Comparison of ENCODE assay signal across 12 cellular contexts in genomic region chr2:10406491-10406890, GRCh38. TPM values are rescaled to one million over a fixed set of nuclear protein-coding genes. Genes with fewer than 3 reads are reported as not detected.
DNase-seq lines count a peak whose midpoint lies in the region; ATAC-seq and TF ChIP-seq lines count a peak whose summit lies in the region.
"Had no signal": no experiment of that assay in that cellular context is flagged by ENCODE, and none has a peak within 500 bp of the region (broad histone marks: within the 10 kb centered on the region; RNA-seq: fewer than 3 reads in every experiment).

No MANE protein-coding gene starts in this region.

- H3K36me3 ChIP-seq in adrenal gland (replicated peaks in 1 of 2) = no peaks in the 10 kb centered on the region
- no peaks in the 10 kb centered on the region for H3K36me3 ChIP-seq in tibial artery
- H3K36me3 ChIP-seq: SJCRH30 had no signal

- intact Hi-C loops in adrenal gland (cut with DNase I) = no loop called here
- intact Hi-C loops in tibial artery (cut with DNase I; ENCODE audit: low total_unique reads) = loop anchor here (5.0 kb wide), 2 partner anchors 119 to 284 kb away; partner anchors contain the start of gene RRM2

- H3K27ac ChIP-seq in adrenal gland (peak overlapping the region in 3 of 5 donors; percentile 64 to 86 (median 76)), tibial artery (peak overlapping the region; percentile 74 to 81)
- H3K27ac ChIP-seq: SJCRH30 had no signal

- no peaks in the 10 kb centered on the region for H3K9me3 Mint-ChIP-seq in activated naive CD4-positive, alpha-beta T cell treated with anti-CD3 and anti-CD28 coated beads, Interleukin-2, amount 10 ng/mL, durations not matched to agents 7 days and 5 days
- H3K9me3 Mint-ChIP-seq in memory B cell = no peaks in the 10 kb centered on the region
- H3K9me3 Mint-ChIP-seq: activated T-cell treated with anti-CD3 and anti-CD28 coated beads, Interleukin-2, amount 50 U/mL, for 4 hours had no signal

- H3K27me3 ChIP-seq in adrenal gland (no peaks in the 10 kb centered on the region), tibial artery (no peaks in the 10 kb centered on the region)
- H3K27me3 ChIP-seq: SJCRH30 had no signal

- H3K4me1 Mint-ChIP-seq in activated naive CD4-positive, alpha-beta T cell treated with anti-CD3 and anti-CD28 coated beads, Interleukin-2, amount 10 ng/mL, durations not matched to agents 7 days and 5 days = peaks cover 52% of the 10 kb centered on the region
- H3K4me1 Mint-ChIP-seq in memory B cell = peaks cover 41% of the 10 kb centered on the region

- H3K4me1 ChIP-seq in adrenal gland (replicated peaks in 1 of 2) (peaks cover 37 to 57% of the 10 kb centered on the region in 2 donors), tibial artery (peaks cover 12 to 58% (median 51%) of the 10 kb centered on the region in 4 donors)

- H3K36me3 Mint-ChIP-seq in activated naive CD4-positive, alpha-beta T cell treated with anti-CD3 and anti-CD28 coated beads, Interleukin-2, amount 10 ng/mL, durations not matched to agents 7 days and 5 days = peaks cover 25% of the 10 kb centered on the region
- H3K36me3 Mint-ChIP-seq in memory B cell = peaks cover 5% of the 10 kb centered on the region

- H3K27ac Mint-ChIP-seq in activated naive CD4-positive, alpha-beta T cell treated with anti-CD3 and anti-CD28 coated beads, Interleukin-2, amount 10 ng/mL, durations not matched to agents 7 days and 5 days = peak overlapping the region; percentile 92
- peak overlapping the region; percentile 70 for H3K27ac Mint-ChIP-seq in memory B cell

- ATAC-seq in memory B cell (ENCODE audit: low read depth) (no peak), HG03159 (IDR thresholded peaks at IDR 0.05; ENCODE audit: unreplicated experiment) (no peak)
- ATAC-seq: activated T-cell treated with anti-CD3 and anti-CD28 coated beads, Interleukin-2, amount 50 U/mL, for 4 hours; mucosa of descending colon had no signal

- DNase-seq in activated naive CD4-positive, alpha-beta T cell treated with anti-CD3 and anti-CD28 coated beads, Interleukin-2, amount 10 ng/mL, durations not matched to agents 7 days and 5 days = no peak
- no peak for DNase-seq in activated naive CD4-positive, alpha-beta T cell treated with anti-CD3 and anti-CD28 coated beads, Interleukin-2, amount 50 U/mL, for 16 hours
- DNase-seq in adrenal gland (peak in 1 of 7 donors; percentile 33), memory B cell (ENCODE audit: low spot score in 2 of 2) (no peak), tibial artery (no peak), NCI-H2196 (lab: John Stamatoyannopoulos, UW; ENCODE audit: unreplicated experiment) (no peak), NCI-H2029 treated with DMSO at 0.1 percent for 48 hours (lab: John Stamatoyannopoulos, UW) (no peak)
- DNase-seq: activated T-cell treated with anti-CD3 and anti-CD28 coated beads, Interleukin-2, amount 50 U/mL, for 4 hours; mucosa of descending colon; NCI-H1436; SJCRH30 had no signal

- H3K4me3 ChIP-seq in adrenal gland (no peak overlapping the region), tibial artery (no peak overlapping the region)
- H3K4me3 ChIP-seq: mucosa of descending colon, SJCRH30 had no signal

- CTCF ChIA-PET in activated naive CD4-positive, alpha-beta T cell treated with anti-CD3 and anti-CD28 coated beads, Interleukin-2, amount 10 ng/mL, durations not matched to agents 7 days and 5 days (lab: Charles Lee) = interaction anchor here (0.5 to 4.4 kb wide), 8 partner anchors 24 to 335 kb away, joined by 3 to 35 read pairs (median 5); no protein-coding TSS in a partner anchor

- no peaks in the 10 kb centered on the region for H3K27me3 Mint-ChIP-seq in activated naive CD4-positive, alpha-beta T cell treated with anti-CD3 and anti-CD28 coated beads, Interleukin-2, amount 10 ng/mL, durations not matched to agents 7 days and 5 days
- H3K27me3 Mint-ChIP-seq in memory B cell = no peaks in the 10 kb centered on the region

- no peak overlapping the region for H3K4me3 Mint-ChIP-seq in activated naive CD4-positive, alpha-beta T cell treated with anti-CD3 and anti-CD28 coated beads, Interleukin-2, amount 10 ng/mL, durations not matched to agents 7 days and 5 days
- no peak overlapping the region for H3K4me3 Mint-ChIP-seq in memory B cell
- H3K4me3 Mint-ChIP-seq: activated T-cell treated with anti-CD3 and anti-CD28 coated beads, Interleukin-2, amount 50 U/mL, for 4 hours had no signal

- no peak for TF ChIP-seq CTCF in adrenal gland (IDR thresholded peaks at IDR 0.05)
- TF ChIP-seq CTCF in tibial artery (IDR thresholded peaks at IDR 0.05) = no peak

- no peaks in the 10 kb centered on the region for H3K9me3 ChIP-seq in adrenal gland (replicated peaks in 1 of 3)
- H3K9me3 ChIP-seq in tibial artery = no peaks in the 10 kb centered on the region
- H3K9me3 ChIP-seq: mucosa of descending colon, SJCRH30 had no signal

- no peak for TF ChIP-seq POLR2A in adrenal gland (IDR thresholded peaks at IDR 0.05)

- WGBS in adrenal gland, 4 donors = 72 to 84% (median 78%) methylated on average over 6 to 14 of the region's 14 CpGs

RNA-seq across cellular contexts. Expression of gene ODC1, which starts 41.6 kb away (rescaled TPM):
- 10 to 100 TPM; 11.0 to 74.0 (median 23.1) TPM for total RNA-seq in adrenal gland
- 100 to 1,000 TPM in 1 of 3 donors, 10 to 100 TPM in 1, 1 to 10 TPM in 1; 6.4 to 204 (median 10.2) TPM for polyA plus RNA-seq in adrenal gland
